ENCODE assay signal across 23 cellular contexts in the genomic region with DNA sequence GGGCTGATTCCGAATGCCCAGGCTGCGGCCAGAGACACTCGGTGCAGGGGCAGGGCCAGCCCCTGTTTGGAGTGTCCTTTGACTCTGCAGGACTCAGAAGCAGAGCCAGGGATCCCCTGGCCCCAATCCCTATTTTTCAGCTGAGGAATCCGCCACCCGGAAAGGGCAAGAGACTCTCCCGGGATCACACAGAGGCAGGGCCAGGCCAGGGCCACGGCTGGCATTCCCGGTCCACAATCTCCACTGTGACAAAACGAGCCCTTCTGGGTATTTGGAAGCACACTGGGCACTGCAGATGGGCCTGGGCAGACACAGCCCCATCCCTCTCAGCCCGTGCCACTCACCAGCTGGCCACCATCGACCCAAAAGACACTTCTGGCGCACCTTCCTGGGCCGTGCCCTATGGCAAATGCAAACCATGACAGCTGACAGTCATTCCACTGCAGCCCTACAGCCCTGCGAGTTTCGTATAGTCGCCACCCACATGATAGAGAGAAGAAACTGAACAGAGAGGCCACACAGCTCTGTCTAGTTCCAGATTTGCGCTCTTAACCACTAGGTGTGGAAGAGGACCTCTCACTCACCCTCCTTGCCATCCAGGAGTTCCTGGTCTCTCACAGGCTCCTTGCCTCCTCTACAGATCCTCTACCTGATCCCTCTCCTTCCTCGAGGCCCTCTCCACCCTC. TPM values are rescaled to one million over a fixed set of nuclear protein-coding genes. Genes with fewer than 3 reads are reported as not detected.
DNase-seq lines count a peak whose midpoint lies in the region; ATAC-seq and TF ChIP-seq lines count a peak whose summit lies in the region.
"Had no signal": no experiment of that assay in that cellular context is flagged by ENCODE, and none has a peak within 500 bp of the region (broad histone marks: within the 10 kb centered on the region; RNA-seq: fewer than 3 reads in every experiment).

No MANE protein-coding gene starts in this region.

- H3K27me3 ChIP-seq in Panc1 (ENCODE audit: control insufficient read depth, insufficient read depth, low read length) = no peaks in the 10 kb centered on the region

- ATAC-seq in activated naive CD8-positive, alpha-beta T cell treated with anti-CD3 and anti-CD28 coated beads, Interleukin-2, amount 50 U/mL, for 24 hours = peak; percentile 16
- ATAC-seq in GM21723 (IDR thresholded peaks at IDR 0.05; ENCODE audit: unreplicated experiment) (peak; percentile 72), Panc1 (0 out of 2 replicates have a peak, but pooled peaks have one; percentile 8), GM19452 (IDR thresholded peaks at IDR 0.05; ENCODE audit: unreplicated experiment) (no peak)

- no peaks in the 10 kb centered on the region for H3K4me1 ChIP-seq in Panc1 (ENCODE audit: control insufficient read depth, insufficient read depth, low read length)
- H3K4me1 ChIP-seq: parathyroid adenoma, transverse colon had no signal

- TF ChIP-seq CTCF in Panc1 (IDR thresholded peaks at IDR 0.05) = no peak
- TF ChIP-seq CTCF in progenitor cell of endocrine pancreas (IDR thresholded peaks at IDR 0.05; ENCODE audit: unreplicated experiment) = no peak

- no TSS peak for BruUV-seq in Panc1 (replicated peaks; lab: Mats Ljungman, UMichigan)

- H3K9me3 Mint-ChIP-seq in activated naive CD8-positive, alpha-beta T cell treated with anti-CD3 and anti-CD28 coated beads, Interleukin-2, amount 50 U/mL, for 24 hours = no peaks in the 10 kb centered on the region
- H3K9me3 Mint-ChIP-seq in activated naive CD8-positive, alpha-beta T cell treated with anti-CD3 and anti-CD28 coated beads for 36 hours = no peaks in the 10 kb centered on the region
- no peaks in the 10 kb centered on the region for H3K9me3 Mint-ChIP-seq in progenitor cell of endocrine pancreas (ENCODE audit: low read depth)
- H3K9me3 Mint-ChIP-seq: activated CD4-positive, alpha-beta T cell treated with anti-CD3 and anti-CD28 coated beads, Interleukin-2, amount 10 ng/mL, durations not matched to agents 24 days and 14 days had no signal

- H3K9me3 ChIP-seq in Panc1 (ENCODE audit: control insufficient read depth, insufficient read depth, low read depth, low read length) = no peaks in the 10 kb centered on the region
- H3K9me3 ChIP-seq: transverse colon had no signal

- peaks cover 19% of the 10 kb centered on the region for H3K4me1 Mint-ChIP-seq in activated naive CD8-positive, alpha-beta T cell treated with anti-CD3 and anti-CD28 coated beads, Interleukin-2, amount 50 U/mL, for 24 hours
- peaks cover 23% of the 10 kb centered on the region for H3K4me1 Mint-ChIP-seq in activated naive CD8-positive, alpha-beta T cell treated with anti-CD3 and anti-CD28 coated beads for 36 hours
- H3K4me1 Mint-ChIP-seq in progenitor cell of endocrine pancreas (ENCODE audit: low read depth) = no peaks in the 10 kb centered on the region

- no peak overlapping the region for H3K4me3 Mint-ChIP-seq in activated naive CD8-positive, alpha-beta T cell treated with anti-CD3 and anti-CD28 coated beads, Interleukin-2, amount 50 U/mL, for 24 hours
- no peak overlapping the region for H3K4me3 Mint-ChIP-seq in activated naive CD8-positive, alpha-beta T cell treated with anti-CD3 and anti-CD28 coated beads for 36 hours
- H3K4me3 Mint-ChIP-seq in progenitor cell of endocrine pancreas (ENCODE audit: low read depth) = no peak overlapping the region
- H3K4me3 Mint-ChIP-seq: activated CD4-positive, alpha-beta T cell treated with anti-CD3 and anti-CD28 coated beads, Interleukin-2, amount 10 ng/mL, durations not matched to agents 24 days and 14 days; brain had no signal

- H3K27me3 Mint-ChIP-seq in activated naive CD8-positive, alpha-beta T cell treated with anti-CD3 and anti-CD28 coated beads, Interleukin-2, amount 50 U/mL, for 24 hours = no peaks in the 10 kb centered on the region
- H3K27me3 Mint-ChIP-seq in activated naive CD8-positive, alpha-beta T cell treated with anti-CD3 and anti-CD28 coated beads for 36 hours = no peaks in the 10 kb centered on the region
- H3K27me3 Mint-ChIP-seq in progenitor cell of endocrine pancreas = peaks cover 51% of the 10 kb centered on the region
- H3K27me3 Mint-ChIP-seq: activated CD4-positive, alpha-beta T cell treated with anti-CD3 and anti-CD28 coated beads, Interleukin-2, amount 10 ng/mL, durations not matched to agents 24 days and 14 days had no signal

- DNase-seq in activated naive CD8-positive, alpha-beta T cell treated with anti-CD3 and anti-CD28 coated beads, Interleukin-2, amount 50 U/mL, for 24 hours = no peak
- no peak for DNase-seq in activated naive CD8-positive, alpha-beta T cell treated with anti-CD3 and anti-CD28 coated beads for 36 hours
- DNase-seq in Panc1 (ENCODE audit: low read depth, low spot score) (no peak), progenitor cell of endocrine pancreas (ENCODE audit: low spot score, unreplicated experiment) (no peak), superior temporal gyrus (ENCODE audit: extremely low spot score) (no peak)
- DNase-seq in stimulated activated CD4-positive, alpha-beta T cell treated with anti-CD3 and anti-CD28 coated beads, Interleukin-4, amount 100 ng/mL, for 24 hours = no peak
- DNase-seq: activated CD4-positive, alpha-beta T cell treated with anti-CD3 and anti-CD28 coated beads, Interleukin-2, amount 10 ng/mL, durations not matched to agents 24 days and 14 days; activated naive CD4-positive, alpha-beta T cell treated with anti-CD3 and anti-CD28 coated beads, Interleukin-2, amount 50 U/mL, for 16 hours; C1 segment of cervical spinal cord; Karpas-422; NCI-H1092 treated with DMSO at 0.1 percent for 48 hours; NCI-H2171 treated with DMSO at 0.1 percent for 48 hours; SIG-M5; transverse colon had no signal

- in situ Hi-C loops in Panc1 (cut with HindIII; ENCODE audit: low pct_unique_long_range_greater_than_20kb, low sequenced_read_pairs) = no loop called here

- intact Hi-C loops in Panc1 (cut with micrococcal nuclease; ENCODE audit: unreplicated experiment) = no loop called here

- no peaks in the 10 kb centered on the region for H3K36me3 Mint-ChIP-seq in activated naive CD8-positive, alpha-beta T cell treated with anti-CD3 and anti-CD28 coated beads, Interleukin-2, amount 50 U/mL, for 24 hours (ENCODE audit: low read depth)
- H3K36me3 Mint-ChIP-seq in activated naive CD8-positive, alpha-beta T cell treated with anti-CD3 and anti-CD28 coated beads for 36 hours = no peaks in the 10 kb centered on the region
- no peaks in the 10 kb centered on the region for H3K36me3 Mint-ChIP-seq in progenitor cell of endocrine pancreas (ENCODE audit: insufficient read depth)
- H3K36me3 Mint-ChIP-seq: brain had no signal

- CTCF ChIA-PET in Panc1 (lab: Charles Lee) = no interaction called here

- H3K36me3 ChIP-seq in Panc1 (ENCODE audit: control insufficient read depth, insufficient read depth, low read length) = no peaks in the 10 kb centered on the region
- H3K36me3 ChIP-seq: transverse colon had no signal

- H3K27ac Mint-ChIP-seq in activated naive CD8-positive, alpha-beta T cell treated with anti-CD3 and anti-CD28 coated beads, Interleukin-2, amount 50 U/mL, for 24 hours = no peak overlapping the region
- no peak overlapping the region for H3K27ac Mint-ChIP-seq in activated naive CD8-positive, alpha-beta T cell treated with anti-CD3 and anti-CD28 coated beads for 36 hours
- H3K27ac Mint-ChIP-seq in progenitor cell of endocrine pancreas = no peak overlapping the region
- H3K27ac Mint-ChIP-seq: activated CD4-positive, alpha-beta T cell treated with anti-CD3 and anti-CD28 coated beads, Interleukin-2, amount 10 ng/mL, durations not matched to agents 24 days and 14 days had no signal

- POLR2A ChIA-PET in Panc1 (lab: Charles Lee) = no interaction called here

- no peak overlapping the region for H3K4me3 ChIP-seq in Panc1 (ENCODE audit: low read depth in 2 of 2, low read length in 2 of 2)
- H3K4me3 ChIP-seq: transverse colon had no signal

- no peak overlapping the region for H3K27ac ChIP-seq in Panc1 (ENCODE audit: low read length)
- H3K27ac ChIP-seq: parathyroid adenoma, transverse colon had no signal

RNA-seq across cellular contexts. Expression of a gene that starts 13.3 kb away (rescaled TPM):
- total RNA-seq in activated naive CD8-positive, alpha-beta T cell treated with anti-CD3 and anti-CD28 coated beads for 36 hours = not detected
- total RNA-seq in Panc1 (2021; ENCODE audit: unreplicated experiment) (2.5 TPM), progenitor cell of endocrine pancreas (0.36 and 0.49 TPM in 2 replicates)
- 2.0 TPM for polyA plus RNA-seq in Panc1 (2012; ENCODE audit: insufficient read length)
- total RNA-seq: A172; activated CD4-positive, alpha-beta T cell treated with anti-CD3 and anti-CD28 coated beads, Interleukin-2, amount 10 ng/mL, durations not matched to agents 24 days and 14 days; dermis microvascular lymphatic vessel endothelial cell; epithelial cell of proximal tubule; liver; skeletal muscle tissue; transverse colon had no signal
- polyA plus RNA-seq: liver had no signal

RNA-seq across cellular contexts. Expression of a gene that starts 43.7 kb away (rescaled TPM):
- not detected for total RNA-seq in activated naive CD8-positive, alpha-beta T cell treated with anti-CD3 and anti-CD28 coated beads for 36 hours
- total RNA-seq in Panc1 (2021; ENCODE audit: unreplicated experiment) = not detected
- 0.70 TPM for polyA plus RNA-seq in Panc1 (2012; ENCODE audit: insufficient read length)
- not detected in 2 replicates for total RNA-seq in progenitor cell of endocrine pancreas
- total RNA-seq: A172; activated CD4-positive, alpha-beta T cell treated with anti-CD3 and anti-CD28 coated beads, Interleukin-2, amount 10 ng/mL, durations not matched to agents 24 days and 14 days; dermis microvascular lymphatic vessel endothelial cell; epithelial cell of proximal tubule; liver; skeletal muscle tissue; transverse colon had no signal
- polyA plus RNA-seq: liver had no signal
